ENCODE assay signal across 9 cellular contexts in genomic region chr3:42501321-42501680, GRCh38. TPM values are rescaled to one million over a fixed set of nuclear protein-coding genes. Genes with fewer than 3 reads are reported as not detected.
A peak's percentile ranks its signal among the peaks of the same experiment; 100 is the strongest.
DNase-seq lines count a peak whose midpoint lies in the region; ATAC-seq and TF ChIP-seq lines count a peak whose summit lies in the region.
"Had no signal": no experiment of that assay in that cellular context is flagged by ENCODE, and none has a peak within 500 bp of the region (broad histone marks: within the 10 kb centered on the region; RNA-seq: fewer than 3 reads in every experiment).

No MANE protein-coding gene starts in this region.

- no peak overlapping the region for H3K27ac Mint-ChIP-seq in activated CD4-positive, alpha-beta T cell treated with anti-CD3 and anti-CD28 coated beads for 36 hours
- H3K27ac Mint-ChIP-seq in activated naive CD4-positive, alpha-beta T cell treated with anti-CD3 and anti-CD28 coated beads, Interleukin-2, amount 10 ng/mL, durations not matched to agents 7 days and 5 days: no peak overlapping the region

- no peak for ATAC-seq in activated CD4-positive, alpha-beta T cell treated with anti-CD3 and anti-CD28 coated beads for 36 hours
- no peak for ATAC-seq in GM18520 (IDR thresholded peaks at IDR 0.05; ENCODE audit: unreplicated experiment)

- H3K36me3 Mint-ChIP-seq in activated CD4-positive, alpha-beta T cell treated with anti-CD3 and anti-CD28 coated beads for 36 hours (ENCODE audit: low read depth): no peaks in the 10 kb centered on the region
- H3K36me3 Mint-ChIP-seq in activated naive CD4-positive, alpha-beta T cell treated with anti-CD3 and anti-CD28 coated beads, Interleukin-2, amount 10 ng/mL, durations not matched to agents 7 days and 5 days: no peaks in the 10 kb centered on the region

- peaks cover 15% of the 10 kb centered on the region for H3K4me1 ChIP-seq in stomach smooth muscle (ENCODE audit: control insufficient read depth, insufficient read depth, low read length)
- H3K4me1 ChIP-seq in OCI-LY7 (ENCODE audit: insufficient read depth, low read length, poor library complexity, severe bottlenecking): peaks cover 8% of the 10 kb centered on the region

- POLR2A ChIA-PET in activated CD4-positive, alpha-beta T cell treated with anti-CD3 and anti-CD28 coated beads for 36 hours (lab: Charles Lee): interaction anchor here (0.8 kb wide), 1 partner anchor 51 kb away, joined by 4 read pairs; no protein-coding TSS in a partner anchor
- POLR2A ChIA-PET in OCI-LY7 (lab: Charles Lee): interaction anchor here (1.2 kb wide), 1 partner anchor 212 kb away, joined by 3 read pairs; no protein-coding TSS in a partner anchor

- peak overlapping the region in 1 of 2 donors; percentile 13 for H3K9ac ChIP-seq in stomach smooth muscle (ENCODE audit: low read length in 2 of 2)

- no peak overlapping the region for H2AFZ ChIP-seq in OCI-LY7 (ENCODE audit: low read length)

- peaks cover 16% of the 10 kb centered on the region for H3K27me3 Mint-ChIP-seq in activated CD4-positive, alpha-beta T cell treated with anti-CD3 and anti-CD28 coated beads for 36 hours
- H3K27me3 Mint-ChIP-seq in activated naive CD4-positive, alpha-beta T cell treated with anti-CD3 and anti-CD28 coated beads, Interleukin-2, amount 10 ng/mL, durations not matched to agents 7 days and 5 days: peaks cover 58% of the 10 kb centered on the region

- no peak for TF ChIP-seq CTCF in OCI-LY7 (conservative IDR thresholded peaks at IDR 0.05; ENCODE audit: low read length)

- H3K4me3 ChIP-seq in stomach smooth muscle (ENCODE audit: low read length in 2 of 2): peak overlapping the region; percentile 58 to 68
- no peak overlapping the region for H3K4me3 ChIP-seq in OCI-LY7 (ENCODE audit: low read depth, low read length, poor library complexity, severe bottlenecking)

- BruUV-seq in OCI-LY7 (replicated peaks; lab: Mats Ljungman, UMichigan): no TSS peak

- H3K9me2 ChIP-seq in OCI-LY7 (ENCODE audit: insufficient read depth, low read length): no peaks in the 10 kb centered on the region

- no peaks in the 10 kb centered on the region for H4K20me1 ChIP-seq in OCI-LY7 (ENCODE audit: insufficient read depth, low read length)

- no peaks in the 10 kb centered on the region for H3K9me3 ChIP-seq in stomach smooth muscle (ENCODE audit: control insufficient read depth in 2 of 2, low read length in 2 of 2)
- no peaks in the 10 kb centered on the region for H3K9me3 ChIP-seq in OCI-LY7 (ENCODE audit: low read length)
- H3K9me3 ChIP-seq: neutrophil had no signal

- intact Hi-C loops in activated CD4-positive, alpha-beta T cell treated with anti-CD3 and anti-CD28 coated beads for 36 hours (cut with DNase I, micrococcal nuclease): loop anchor here (1.0 to 5.0 kb wide), 5 partner anchors 35 to 786 kb away; partner anchors contain the start of genes SNRK (in 1 of the 2) and ULK4 (in 1 of the 2)
- intact Hi-C loops in OCI-LY7 (cut with micrococcal nuclease; ENCODE audit: unreplicated experiment): loop anchor here (5.0 kb wide), 1 partner anchor 41 kb away; no protein-coding TSS in a partner anchor

- H3K36me3 ChIP-seq in stomach smooth muscle (ENCODE audit: control insufficient read depth in 2 of 2, insufficient read depth in 2 of 2, low read length in 2 of 2): no peaks in the 10 kb centered on the region
- H3K36me3 ChIP-seq in OCI-LY7 (ENCODE audit: insufficient read depth, low read length): no peaks in the 10 kb centered on the region
- H3K36me3 ChIP-seq: neutrophil had no signal

- H3K9me3 Mint-ChIP-seq in activated CD4-positive, alpha-beta T cell treated with anti-CD3 and anti-CD28 coated beads for 36 hours (ENCODE audit: low read depth): no peaks in the 10 kb centered on the region
- no peaks in the 10 kb centered on the region for H3K9me3 Mint-ChIP-seq in activated naive CD4-positive, alpha-beta T cell treated with anti-CD3 and anti-CD28 coated beads, Interleukin-2, amount 10 ng/mL, durations not matched to agents 7 days and 5 days

- H3K4me1 Mint-ChIP-seq in activated CD4-positive, alpha-beta T cell treated with anti-CD3 and anti-CD28 coated beads for 36 hours: peaks cover 32% of the 10 kb centered on the region
- H3K4me1 Mint-ChIP-seq in activated naive CD4-positive, alpha-beta T cell treated with anti-CD3 and anti-CD28 coated beads, Interleukin-2, amount 10 ng/mL, durations not matched to agents 7 days and 5 days: peaks cover 47% of the 10 kb centered on the region

- peak overlapping the region; percentile 83 for H3K4me3 Mint-ChIP-seq in activated CD4-positive, alpha-beta T cell treated with anti-CD3 and anti-CD28 coated beads for 36 hours
- H3K4me3 Mint-ChIP-seq in activated naive CD4-positive, alpha-beta T cell treated with anti-CD3 and anti-CD28 coated beads, Interleukin-2, amount 10 ng/mL, durations not matched to agents 7 days and 5 days: peak overlapping the region; percentile 83

- CTCF ChIA-PET in activated CD4-positive, alpha-beta T cell treated with anti-CD3 and anti-CD28 coated beads for 36 hours (lab: Charles Lee): interaction anchor here (0.7 to 4.2 kb wide), 20 partner anchors 9 to 819 kb away, joined by 3 to 51 read pairs (median 6); no protein-coding TSS in a partner anchor
- CTCF ChIA-PET in activated naive CD4-positive, alpha-beta T cell treated with anti-CD3 and anti-CD28 coated beads, Interleukin-2, amount 10 ng/mL, durations not matched to agents 7 days and 5 days (lab: Charles Lee): interaction anchor here (0.7 to 7.2 kb wide), 15 partner anchors 11 to 436 kb away, joined by 3 to 113 read pairs (median 4); no protein-coding TSS in a partner anchor
- CTCF ChIA-PET in OCI-LY7 (lab: Charles Lee; ENCODE audit: unreplicated experiment): no interaction called here

- DNase-seq in activated CD4-positive, alpha-beta T cell treated with anti-CD3 and anti-CD28 coated beads for 36 hours: peak; percentile 40
- no peak for DNase-seq in activated CD4-positive, alpha-beta T cell treated with anti-CD3 and anti-CD28 coated beads, Interleukin-2, amount 50 U/mL, for 4 hours
- peak; percentile 46 for DNase-seq in activated naive CD4-positive, alpha-beta T cell treated with anti-CD3 and anti-CD28 coated beads, Interleukin-2, amount 10 ng/mL, durations not matched to agents 7 days and 5 days
- DNase-seq in islet precursor cell (peak; percentile 72), OCI-LY7 (ENCODE audit: low spot score) (no peak), AG08395 (ENCODE audit: low spot score) (no peak)

- H3K27me3 ChIP-seq in stomach smooth muscle (ENCODE audit: control insufficient read depth in 1 of 2, insufficient read depth in 2 of 2, low read length in 2 of 2): peaks cover 27 to 30% of the 10 kb centered on the region in 2 donors

- H3K79me2 ChIP-seq in OCI-LY7 (ENCODE audit: insufficient read depth, low read depth, low read length): no peaks in the 10 kb centered on the region

- no peak overlapping the region for H3K4me2 ChIP-seq in OCI-LY7 (ENCODE audit: low read length)

- H3K27ac ChIP-seq in stomach smooth muscle (ENCODE audit: low read length): no peak overlapping the region
- no peak overlapping the region for H3K27ac ChIP-seq in OCI-LY7 (ENCODE audit: low read depth, low read length, poor library complexity, severe bottlenecking)
- H3K27ac ChIP-seq: neutrophil had no signal

RNA-seq across cellular contexts. Expression of gene VIPR1, which starts 1.1 kb away (rescaled TPM):
- 1 to 10 TPM; 6.6 to 6.7 TPM for total RNA-seq in activated CD4-positive, alpha-beta T cell treated with anti-CD3 and anti-CD28 coated beads for 36 hours
- 0.21 TPM in 1 of 2 replicates, not detected in the other for total RNA-seq in OCI-LY7 (2014; rRNA removed; shearing (Covaris generic))
- not detected in 2 replicates for total RNA-seq in OCI-LY7 (2022)

Comparison
In these comparisons a context has a peak if more than half of its experiments do, and no peak if none do; other contexts are left out.
1. DNase-seq: peak in activated CD4-positive, alpha-beta T cell treated with anti-CD3 and anti-CD28 coated beads for 36 hours (single experiment), activated naive CD4-positive, alpha-beta T cell treated with anti-CD3 and anti-CD28 coated beads, Interleukin-2, amount 10 ng/mL, durations not matched to agents 7 days and 5 days (single experiment) and islet precursor cell (single experiment); none in activated CD4-positive, alpha-beta T cell treated with anti-CD3 and anti-CD28 coated beads, Interleukin-2, amount 50 U/mL, for 4 hours (0 of 2), OCI-LY7 (single experiment) and AG08395 (single experiment).
2. RNA of gene VIPR1, which starts 1.1 kb away (total RNA-seq): 6.6 to 6.7 TPM in activated CD4-positive, alpha-beta T cell treated with anti-CD3 and anti-CD28 coated beads for 36 hours; 0.21 TPM in OCI-LY7; every median in the first group is over 4 times any median in the second.